Comparison of ENCODE assay signal across 9 cellular contexts in the genomic region with DNA sequence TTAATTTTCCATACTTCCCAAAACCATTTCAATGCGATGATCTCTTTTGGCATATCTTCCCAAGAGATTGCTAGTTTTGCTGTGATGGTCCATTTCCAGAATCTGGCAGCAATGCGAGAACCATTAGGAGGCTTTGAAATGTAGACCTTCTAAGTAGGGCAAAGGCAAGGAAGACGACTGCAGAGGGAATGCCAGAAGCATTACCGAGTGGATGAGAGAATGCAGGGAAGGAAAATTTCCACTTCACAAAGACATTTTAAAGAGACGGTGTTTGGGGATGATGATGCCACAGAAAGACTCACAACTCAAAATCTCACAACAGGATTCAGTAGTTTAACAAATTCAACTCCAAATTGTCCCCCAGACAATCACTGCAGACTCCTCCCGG. TPM values are rescaled to one million over a fixed set of nuclear protein-coding genes. Genes with fewer than 3 reads are reported as not detected.
DNase-seq lines count a peak whose midpoint lies in the region; ATAC-seq and TF ChIP-seq lines count a peak whose summit lies in the region.
"Had no signal": no experiment of that assay in that cellular context is flagged by ENCODE, and none has a peak within 500 bp of the region (broad histone marks: within the 10 kb centered on the region; RNA-seq: fewer than 3 reads in every experiment).

No MANE protein-coding gene starts in this region.

- TF ChIP-seq POLR2A in uterus (IDR thresholded peaks at IDR 0.05): no peak

- BruUV-seq in A673 (replicated peaks; lab: Mats Ljungman, UMichigan) (no TSS peak), mammary epithelial cell (replicated peaks; lab: Mats Ljungman, UMichigan) (no TSS peak)

- ATAC-seq in lower lobe of right lung: no peak
- ATAC-seq in HG03442 (IDR thresholded peaks at IDR 0.05; ENCODE audit: unreplicated experiment): no peak

- H3K4me3 Mint-ChIP-seq in HFFc6: peak overlapping the region; percentile 92

- peak overlapping the region; percentile 71 for H3K4me2 ChIP-seq in mammary epithelial cell (ENCODE audit: insufficient read depth, low read depth, low read length)

- TF ChIP-seq CTCF in A673 (conservative IDR thresholded peaks at IDR 0.05; ENCODE audit: low read depth, low read length) (no peak), HFFc6 (IDR thresholded peaks at IDR 0.05) (no peak), mammary epithelial cell (conservative IDR thresholded peaks at IDR 0.05 in 1 of 2, IDR thresholded peaks at IDR 0.05 in 1 of 2; ENCODE audit: extremely low read depth in 1 of 2, insufficient read depth in 1 of 2, low read depth in 1 of 2, low read length in 2 of 2) (no peak), lower lobe of right lung (IDR thresholded peaks at IDR 0.05) (no peak), uterus (IDR thresholded peaks at IDR 0.05) (no peak)

- WGBS in mammary epithelial cell (ENCODE audit: low coverage, missing lambda C conversion rate): 28% methylated on average over 6 of the region's 6 CpGs

- H3K9me3 Mint-ChIP-seq in HFFc6: no peaks in the 10 kb centered on the region

- H3K36me3 ChIP-seq in A673 (ENCODE audit: insufficient read depth, low read length, poor library complexity, severe bottlenecking): no peaks in the 10 kb centered on the region
- H3K36me3 ChIP-seq in mammary epithelial cell (ENCODE audit: insufficient read depth, low read length): no peaks in the 10 kb centered on the region
- no peaks in the 10 kb centered on the region for H3K36me3 ChIP-seq in lower lobe of right lung
- no peaks in the 10 kb centered on the region for H3K36me3 ChIP-seq in uterus

- CTCF ChIA-PET in A673 (lab: Charles Lee) (interaction anchor here (0.6 to 1.0 kb wide), 2 partner anchors 93 to 394 kb away, joined by 3 to 8 read pairs; no protein-coding TSS in a partner anchor), mammary epithelial cell (lab: Charles Lee; ENCODE audit: low non-redundant PET) (interaction anchor here (0.7 kb wide), 2 partner anchors 53 to 62 kb away, joined by 5 to 10 read pairs; no protein-coding TSS in a partner anchor)

- H3K9ac ChIP-seq in mammary epithelial cell (ENCODE audit: insufficient read depth, low read length): peak overlapping the region; percentile 87

- intact Hi-C loops in A673 (cut with micrococcal nuclease; ENCODE audit: unreplicated experiment) (no loop called here), mammary epithelial cell (cut with micrococcal nuclease) (loop anchor here (2.0 to 10.0 kb wide), 3 partner anchors 92 to 360 kb away; no protein-coding TSS in a partner anchor), lower lobe of right lung (cut with DNase I) (no loop called here), uterus (cut with DNase I; ENCODE audit: low total_unique reads) (no loop called here)

- H3K79me2 ChIP-seq in mammary epithelial cell (ENCODE audit: insufficient read depth, low read length): no peaks in the 10 kb centered on the region

- H3K36me3 Mint-ChIP-seq in HFFc6 (ENCODE audit: low read depth): no peaks in the 10 kb centered on the region

- H3K27me3 ChIP-seq in A673 (replicated peaks; ENCODE audit: insufficient read depth, low read depth, low read length, poor library complexity) (no peaks in the 10 kb centered on the region), mammary epithelial cell (ENCODE audit: insufficient read depth, low read length) (no peaks in the 10 kb centered on the region), lower lobe of right lung (ENCODE audit: low read depth) (no peaks in the 10 kb centered on the region), uterus (no peaks in the 10 kb centered on the region)

- peak overlapping the region; percentile 98 for H2AFZ ChIP-seq in mammary epithelial cell (ENCODE audit: low read depth, low read length)

- peak overlapping the region; percentile 90 for H3K27ac Mint-ChIP-seq in HFFc6

- POLR2A ChIA-PET in A673 (lab: Charles Lee; ENCODE audit: low non-redundant PET): no interaction called here

- H4K20me1 ChIP-seq in mammary epithelial cell (ENCODE audit: insufficient read depth, low read length): no peaks in the 10 kb centered on the region

- no peaks in the 10 kb centered on the region for H3K9me3 ChIP-seq in A673 (ENCODE audit: low read depth, low read length, poor library complexity, severe bottlenecking)
- H3K9me3 ChIP-seq in mammary epithelial cell (replicated peaks; ENCODE audit: insufficient read depth, low read length): no peaks in the 10 kb centered on the region
- H3K9me3 ChIP-seq in lower lobe of right lung: no peaks in the 10 kb centered on the region
- H3K9me3 ChIP-seq in uterus: no peaks in the 10 kb centered on the region

- in situ Hi-C loops in mammary epithelial cell (cut with MboI; ENCODE audit: low sequenced_read_pairs in 2 of 2): no loop called here

- peaks cover 42% of the 10 kb centered on the region for H3K4me1 Mint-ChIP-seq in HFFc6 (ENCODE audit: low read depth)

- no peak overlapping the region for H3K27ac ChIP-seq in A673 (ENCODE audit: low read depth, low read length, poor library complexity, severe bottlenecking)
- peak overlapping the region; percentile 38 for H3K27ac ChIP-seq in mammary epithelial cell (ENCODE audit: insufficient read depth, low read depth, low read length)
- H3K27ac ChIP-seq in lower lobe of right lung: peak overlapping the region; percentile 85
- peak overlapping the region; percentile 86 to 94 for H3K27ac ChIP-seq in uterus

- no peaks in the 10 kb centered on the region for H3K27me3 Mint-ChIP-seq in HFFc6 (ENCODE audit: insufficient read depth)

- DNase-seq in A673 (ENCODE audit: low spot score) (no peak), HFFc6 (peak; percentile 46), mammary epithelial cell (no peak), lower lobe of right lung (no peak), uterus (peak in 1 of 2 donors; percentile 48)
- DNase-seq in stimulated activated CD4-positive, alpha-beta T cell treated with anti-CD3 and anti-CD28 coated beads, Interleukin-15, amount 100 ng/mL, for 24 hours: no peak
- DNase-seq in activated effector memory CD4-positive, alpha-beta T cell treated with Interleukin-2 at 50 U/mL for 16 hours: no peak

- H3K4me3 ChIP-seq in A673 (ENCODE audit: low read depth, low read length, poor library complexity, severe bottlenecking) (peak overlapping the region; percentile 82), mammary epithelial cell (replicated peaks in 1 of 3; ENCODE audit: insufficient read depth in 1 of 3, low read depth in 2 of 3, low read length in 3 of 3) (peak overlapping the region; percentile 75 to 84 (median 82)), lower lobe of right lung (peak overlapping the region; percentile 71), uterus (peak overlapping the region; percentile 76 to 83)

- dilution Hi-C loops in mammary epithelial cell (cut with HindIII; ENCODE audit: low sequenced_read_pairs): no loop called here

- H3K4me1 ChIP-seq in A673 (ENCODE audit: insufficient read depth, low read length, poor library complexity, severe bottlenecking) (peaks cover 18% of the 10 kb centered on the region), mammary epithelial cell (ENCODE audit: insufficient read depth, low read length) (peaks cover 12% of the 10 kb centered on the region), lower lobe of right lung (peaks cover 15% of the 10 kb centered on the region), uterus (peaks cover 0 to 5% of the 10 kb centered on the region in 2 donors)

RNA-seq across cellular contexts. Expression of a gene that starts 0.5 kb away (rescaled TPM):
- total RNA-seq in A673 (2021) (2.3 and 3.1 TPM in 2 replicates), mammary epithelial cell (1 to 10 TPM; 2.2 to 2.8 TPM), lower lobe of right lung (6.4 TPM), uterus (1 to 10 TPM; 4.7 to 9.2 (median 7.1) TPM)
- total RNA-seq in HFFc6 (2021; fragmentation: NEBNext Ultra II Directional; extraction: Animal tissue kit (Norgen Biotek cat#: 25700)): 1 to 10 TPM; 1.8 to 2.4 (median 2.1) TPM
- 0.76 TPM for polyA plus RNA-seq in mammary epithelial cell
- 1.1 TPM for polyA minus RNA-seq in mammary epithelial cell

RNA-seq across cellular contexts. Expression of a gene that starts 2.0 kb away (rescaled TPM):
- not detected in 2 replicates for total RNA-seq in A673 (2021)
- not detected for total RNA-seq in HFFc6 (2021; fragmentation: NEBNext Ultra II Directional; extraction: Animal tissue kit (Norgen Biotek cat#: 25700))
- not detected for total RNA-seq in mammary epithelial cell
- polyA plus RNA-seq in mammary epithelial cell: not detected
- not detected for polyA minus RNA-seq in mammary epithelial cell
- total RNA-seq in lower lobe of right lung: 0.71 TPM
- under 1 TPM in 1 of 4 donors, not detected in 3; 0.24 TPM for total RNA-seq in uterus
- total RNA-seq: lung microvascular endothelial cell had no signal
